ENCODE assay signal across 8 cellular contexts in the genomic region with DNA sequence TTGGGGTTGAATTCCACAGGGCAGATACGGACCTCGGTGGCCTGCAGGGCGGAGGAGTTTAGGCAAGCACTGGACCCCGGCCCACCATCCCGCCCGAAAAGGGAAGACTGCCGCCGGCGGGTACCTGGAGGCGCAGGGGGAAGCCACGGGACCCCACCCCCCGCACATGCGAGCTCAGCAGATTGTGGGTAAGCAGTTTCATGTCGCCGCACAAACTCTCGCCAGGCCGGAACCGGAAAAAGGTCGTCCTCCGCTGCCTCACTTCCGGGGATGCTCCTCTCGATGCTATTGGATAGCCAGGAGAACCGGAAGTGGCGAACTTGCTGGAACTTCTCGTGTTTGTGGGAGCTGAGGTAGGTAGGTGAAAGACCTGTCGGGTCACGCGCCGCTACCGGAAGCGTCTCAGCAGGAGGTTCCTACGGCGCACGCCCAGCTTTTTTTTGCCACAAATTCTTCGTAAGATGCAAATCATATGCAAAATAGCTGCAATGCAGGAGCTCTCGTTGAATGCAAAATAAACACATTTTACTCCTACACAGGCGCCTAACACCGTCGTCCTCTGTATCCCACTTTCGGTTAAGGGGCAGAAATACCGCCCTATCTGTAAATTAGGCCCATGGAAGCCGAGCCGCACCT. TPM values are rescaled to one million over a fixed set of nuclear protein-coding genes. Genes with fewer than 3 reads are reported as not detected.
A peak's percentile ranks its signal among the peaks of the same experiment; 100 is the strongest.
DNase-seq lines count a peak whose midpoint lies in the region; ATAC-seq and TF ChIP-seq lines count a peak whose summit lies in the region.

TRMT112 (minus strand) TSS at position 235 of the 636 bp plus-strand sequence; CDS start at position 202, 33 bp downstream.

- ATAC-seq in GM21423 (IDR thresholded peaks at IDR 0.05; ENCODE audit: unreplicated experiment): peak; percentile 64

- H3K27ac Mint-ChIP-seq in endothelial cell (ENCODE audit: unreplicated experiment): peak within 1 kb of the TSS; percentile 92

- TF ChIP-seq CTCF in OCI-LY3 (IDR thresholded peaks at IDR 0.05; ENCODE audit: low read depth, low read length) (no peak), endothelial cell (IDR thresholded peaks at IDR 0.05; ENCODE audit: unreplicated experiment) (no peak)

- peak within 1 kb of the TSS; percentile 52; the same call in 1 of the 2 replicates for H2AFZ ChIP-seq in OCI-LY3 (ENCODE audit: low read depth, low read length)

- peak within 1 kb of the TSS; percentile 85 for H3K4me3 ChIP-seq in OCI-LY3 (ENCODE audit: low read length)

- peaks cover 18% of the 10 kb centered on the region for H3K36me3 ChIP-seq in OCI-LY3 (replicated peaks; ENCODE audit: low read depth, low read length)

- H3K4me2 ChIP-seq in OCI-LY3 (ENCODE audit: low read length): peak within 1 kb of the TSS; percentile 72

- H3K36me3 Mint-ChIP-seq in endothelial cell (ENCODE audit: low read depth, unreplicated experiment): peaks cover 34% of the 10 kb centered on the region

- H3K9ac ChIP-seq in OCI-LY3 (ENCODE audit: low read length): peak within 1 kb of the TSS; percentile 90

- H3K4me1 ChIP-seq in OCI-LY3 (ENCODE audit: low read length): peaks cover 14% of the 10 kb centered on the region

- no peaks in the 10 kb centered on the region for H4K20me1 ChIP-seq in OCI-LY3 (ENCODE audit: insufficient read depth, low read length)

- no peaks in the 10 kb centered on the region for H3K9me3 Mint-ChIP-seq in endothelial cell (ENCODE audit: unreplicated experiment)

- peak within 1 kb of the TSS; percentile 94 for H3K4me3 Mint-ChIP-seq in endothelial cell (ENCODE audit: unreplicated experiment)

- peaks cover 22% of the 10 kb centered on the region for H3K27me3 Mint-ChIP-seq in endothelial cell (ENCODE audit: unreplicated experiment)

- H3K9me3 ChIP-seq in OCI-LY3 (ENCODE audit: insufficient read depth, low read length): no peaks in the 10 kb centered on the region

- no peaks in the 10 kb centered on the region for H3K27me3 ChIP-seq in OCI-LY3 (ENCODE audit: low read depth, low read length)

- peak within 1 kb of the TSS; percentile 93 for H3K27ac ChIP-seq in OCI-LY3 (ENCODE audit: low read length)

- DNase-seq in Caki2 (ENCODE audit: low read depth) (peak; percentile 96), HuH-7 (ENCODE audit: low spot score) (peak; percentile 87), endothelial cell (ENCODE audit: low spot score) (peak; percentile 79), midbrain (lab: John Stamatoyannopoulos, UW) (peak; percentile 96)
- peak; percentile 94 for DNase-seq in activated CD8-positive, alpha-beta memory T cell treated with anti-CD3 and anti-CD28 coated beads, Interleukin-2, amount 50 U/mL, for 48 hours
- peak; percentile 87 to 95 for DNase-seq in stimulated activated CD8-positive, alpha-beta memory T cell treated with anti-CD3 and anti-CD28 coated beads, Interleukin-2, amount 100 ng/mL, for 48 hours (ENCODE audit: low read depth in 2 of 2)

- peaks cover 22% of the 10 kb centered on the region for H3K4me1 Mint-ChIP-seq in endothelial cell (ENCODE audit: unreplicated experiment)

- in situ Hi-C loops in Caki2 (cut with HindIII; ENCODE audit: low pct_unique_long_range_greater_than_20kb, low sequenced_read_pairs): no loop called here

- peaks cover 48% of the 10 kb centered on the region for H3K79me2 ChIP-seq in OCI-LY3 (ENCODE audit: low read length)

RNA-seq across cellular contexts. Expression of gene TRMT112, which starts in this region (rescaled TPM):
- total RNA-seq in Caki2 (2014; rRNA removed; shearing (Covaris generic); ENCODE audit: low replicate concordance): 494 and 562 TPM in 2 replicates
- total RNA-seq in endothelial cell (ENCODE audit: unreplicated experiment): 138 TPM

Comparison
In these comparisons a context has a peak if more than half of its experiments do, and no peak if none do; other contexts are left out.
1. Peak in every context shown above with its lines: DNase-seq, ATAC-seq, H3K4me3 ChIP-seq and H3K27ac ChIP-seq.